In genomic region chr11:63146586-63146985, GRCh38 we compare ENCODE assay signal across 23 cellular contexts. TPM values are rescaled to one million over a fixed set of nuclear protein-coding genes. Genes with fewer than 3 reads are reported as not detected.
"Had no signal": no experiment of that assay in that cellular context is flagged by ENCODE, and none has a peak within 500 bp of the region (broad histone marks: within the 10 kb centered on the region; RNA-seq: fewer than 3 reads in every experiment).

No MANE protein-coding gene starts in this region.

- H3K27me3 ChIP-seq: MG63, SJCRH30 had no signal

- DNase-seq: IMR-90, Karpas-422, KG1, MG63, NCI-H1092, NCI-H1105 treated with DMSO at 0.1 percent for 48 hours, NCI-H1417 treated with DMSO at 0.1 percent for 48 hours, NCI-H146, NCI-H1694 treated with DMSO at 0.1 percent for 48 hours, NCI-H1930, NCI-H2081, NCI-H2107, NCI-H2227 treated with DMSO at 0.1 percent for 48 hours, NCI-H524, NCI-H526 treated with DMSO at 0.1 percent for 48 hours, NCI-H748 treated with DMSO at 0.1 percent for 48 hours, SHP77 treated with DMSO at 0.1 percent for 48 hours, SJCRH30 had no signal

- H3K27ac ChIP-seq: HL-60, RWPE1, SJCRH30 had no signal

- ATAC-seq: HepG2, Right ventricle myocardium inferior, SK-N-SH treated with all-trans-retinoic acid at 6 μM for 48 hours had no signal

- H3K9me3 ChIP-seq: MG63, SJCRH30 had no signal

- H3K4me3 ChIP-seq: MG63, SJCRH30 had no signal

- H3K4me1 ChIP-seq: SJCRH30 had no signal

- H3K36me3 ChIP-seq: MG63, SJCRH30 had no signal

RNA-seq across cellular contexts. Expression of gene SLC22A24, which starts 2.6 kb away (rescaled TPM):
- total RNA-seq: HepG2, IMR-90, Right ventricle myocardium inferior, SJCRH30 had no signal
- polyA plus RNA-seq: HepG2, IMR-90 had no signal
